ENCODE assay signal across 10 cellular contexts in the genomic region with DNA sequence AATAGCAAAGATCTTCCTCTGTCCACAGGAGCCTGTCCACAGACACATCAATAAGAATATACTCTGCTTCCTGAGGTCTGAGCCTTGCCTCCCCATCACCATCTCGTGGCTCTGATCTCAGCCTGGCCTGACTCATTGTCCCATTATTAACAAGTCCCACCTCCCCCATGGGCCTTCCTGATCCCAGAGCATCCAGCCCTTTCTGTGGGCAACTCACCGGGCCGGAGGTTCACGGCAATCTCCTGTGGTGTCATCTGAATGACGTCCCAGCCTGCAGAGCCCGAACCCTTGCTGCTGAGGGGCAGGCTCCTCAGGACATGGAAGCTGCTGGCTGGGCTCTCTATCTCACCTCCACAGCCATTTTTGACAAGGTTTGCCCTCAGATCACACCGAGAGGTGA. TPM values are rescaled to one million over a fixed set of nuclear protein-coding genes. Genes with fewer than 3 reads are reported as not detected.
DNase-seq lines count a peak whose midpoint lies in the region; ATAC-seq and TF ChIP-seq lines count a peak whose summit lies in the region.
"Had no signal": no experiment of that assay in that cellular context is flagged by ENCODE, and none has a peak within 500 bp of the region (broad histone marks: within the 10 kb centered on the region; RNA-seq: fewer than 3 reads in every experiment).

No MANE protein-coding gene starts in this region.

- TF ChIP-seq CTCF in ascending aorta (IDR thresholded peaks at IDR 0.05): no peak

- H3K9me3 ChIP-seq in ascending aorta (no peaks in the 10 kb centered on the region), right cardiac atrium (ENCODE audit: control insufficient read depth, low read length) (no peaks in the 10 kb centered on the region), skeletal muscle satellite cell (replicated peaks; ENCODE audit: low read length) (no peaks in the 10 kb centered on the region)
- H3K9me3 ChIP-seq: lower lobe of right lung had no signal

- WGBS in right cardiac atrium: 67% methylated on average over 7 of the region's 7 CpGs

- H3K9ac ChIP-seq in skeletal muscle satellite cell (ENCODE audit: low read depth, low read length): peak overlapping the region; percentile 34

- intact Hi-C loops in ascending aorta (cut with DNase I) (no loop called here), right cardiac atrium (cut with DNase I) (no loop called here)

- peak overlapping the region; percentile 71 to 80 for H3K27ac ChIP-seq in ascending aorta
- H3K27ac ChIP-seq in right cardiac atrium (ENCODE audit: low read length): peak overlapping the region; percentile 51

- H3K4me3 ChIP-seq in ascending aorta (no peak overlapping the region), right cardiac atrium (ENCODE audit: low read length) (no peak overlapping the region), skeletal muscle satellite cell (ENCODE audit: low read length) (peak overlapping the region; percentile 21)
- H3K4me3 ChIP-seq: lower lobe of right lung had no signal

- peak overlapping the region; percentile 21 for H3K4me2 ChIP-seq in skeletal muscle satellite cell (ENCODE audit: low read length)

- H3K27me3 ChIP-seq in ascending aorta: no peaks in the 10 kb centered on the region
- H3K27me3 ChIP-seq in right cardiac atrium (ENCODE audit: control insufficient read depth, insufficient read depth): no peaks in the 10 kb centered on the region
- H3K27me3 ChIP-seq in skeletal muscle satellite cell (ENCODE audit: control insufficient read depth, insufficient read depth, low read length): no peaks in the 10 kb centered on the region

- peak in 1 of 2 donors; percentile 30 for ATAC-seq in right cardiac atrium
- ATAC-seq: lower lobe of right lung had no signal

- peaks cover 6 to 15% of the 10 kb centered on the region in 2 donors for H3K36me3 ChIP-seq in ascending aorta
- H3K36me3 ChIP-seq in skeletal muscle satellite cell (ENCODE audit: insufficient read depth, low read length): peaks cover 37% of the 10 kb centered on the region

- H3K4me1 ChIP-seq in ascending aorta (peaks cover 9 to 49% of the 10 kb centered on the region in 2 donors), right cardiac atrium (ENCODE audit: control insufficient read depth, insufficient read depth, low read length) (peaks cover 14% of the 10 kb centered on the region), skeletal muscle satellite cell (ENCODE audit: control insufficient read depth, insufficient read depth, low read length) (peaks cover 58% of the 10 kb centered on the region)

- DNase-seq in GM04504 (ENCODE audit: low read depth) (peak; percentile 57), ascending aorta (ENCODE audit: low spot score in 2 of 2) (peak in 1 of 2 donors; percentile 78), right cardiac atrium (no peak), NOMO-1 treated with dmso at 0.1 percent for 144 hours (lab: John Stamatoyannopoulos, UW; ENCODE audit: unreplicated experiment) (no peak), NCI-H2196 treated with DMSO at 0.1 percent for 48 hours (lab: John Stamatoyannopoulos, UW; ENCODE audit: unreplicated experiment) (no peak), DMS114 treated with DMSO at 0.1 percent for 48 hours (lab: John Stamatoyannopoulos, UW; ENCODE audit: unreplicated experiment) (no peak)
- DNase-seq in activated CD8-positive, alpha-beta memory T cell treated with anti-CD3 and anti-CD28 coated beads for 24 hours: no peak
- DNase-seq: lower lobe of right lung, NCI-H345 had no signal

RNA-seq across cellular contexts. Expression of gene ITGB5, which starts 28.1 kb away (rescaled TPM):
- total RNA-seq in ascending aorta (595 TPM), right cardiac atrium (100 to 1,000 TPM; 107 to 170 (median 126) TPM)
- 39.0 TPM for polyA plus RNA-seq in right cardiac atrium
- total RNA-seq in skeletal muscle satellite cell (2012; rRNA removed): 157 and 167 TPM in 2 replicates
